ENCODE assay signal across 25 cellular contexts in the genomic region with DNA sequence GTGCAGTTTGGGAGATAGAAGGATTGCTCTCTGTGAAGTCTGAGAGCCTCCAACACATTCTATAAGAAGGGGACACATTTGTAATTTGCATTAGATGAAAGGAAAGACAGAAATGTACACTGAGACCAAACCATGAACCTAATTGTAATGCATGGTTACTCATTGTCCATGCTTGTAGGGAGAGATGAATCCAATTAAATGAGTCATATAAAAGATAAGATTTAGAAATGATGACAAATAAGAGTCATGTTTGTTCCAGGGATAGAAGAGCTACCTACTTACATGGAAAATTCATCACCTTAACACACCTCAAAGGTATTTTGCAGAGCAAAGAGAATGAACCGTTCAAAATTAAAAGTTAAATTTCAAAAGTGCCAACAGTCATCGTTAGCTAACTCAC.
A peak's percentile ranks its signal among the peaks of the same experiment; 100 is the strongest.
DNase-seq lines count a peak whose midpoint lies in the region; ATAC-seq, FAIRE-seq and TF ChIP-seq lines count a peak whose summit lies in the region.
"Had no signal": no experiment of that assay in that cellular context is flagged by ENCODE, and none has a peak within 500 bp of the region (broad histone marks: within the 10 kb centered on the region; RNA-seq: fewer than 3 reads in every experiment).

No MANE protein-coding gene starts in this region.

- TF ChIP-seq CTCF in bronchial epithelial cell (IDR thresholded peaks at IDR 0.05; ENCODE audit: insufficient read depth, low read length, severe bottlenecking): no peak
- no peak for TF ChIP-seq CTCF in uterus (IDR thresholded peaks at IDR 0.05)

- H3K4me1 ChIP-seq in uterus: peaks cover 5 to 10% of the 10 kb centered on the region in 2 donors
- H3K4me1 ChIP-seq: Caco-2 had no signal

- DNase-seq in ELR (ENCODE audit: low read depth) (peak; percentile 31), NCI-H226 (peak; percentile 41), bronchial epithelial cell (ENCODE audit: low read depth) (peak; percentile 67), uterus (no peak), NCI-H510A (lab: John Stamatoyannopoulos, UW) (no peak), medulla oblongata (ENCODE audit: extremely low spot score) (no peak)
- DNase-seq: Caco-2; CD8-positive, alpha-beta T cell; DMS79; Karpas-422; MV-4-11; NCI-H1105; NCI-H1436 treated with DMSO at 0.1 percent for 48 hours; NCI-H187 treated with DMSO at 0.1 percent for 48 hours; NCI-H2171 treated with DMSO at 0.1 percent for 48 hours; NCI-H446 treated with DMSO at 0.1 percent for 48 hours; NCI-H526 treated with DMSO at 0.1 percent for 48 hours; SHP77; SW 1271 had no signal

- no peak overlapping the region for H3K4me3 ChIP-seq in bronchial epithelial cell (ENCODE audit: low read depth, low read length)
- H3K4me3 ChIP-seq in uterus: no peak overlapping the region

- no peaks in the 10 kb centered on the region for H3K9me3 ChIP-seq in uterus
- H3K9me3 ChIP-seq: Caco-2 had no signal

- no peak for TF ChIP-seq POLR2A in uterus (IDR thresholded peaks at IDR 0.05)

- no peaks in the 10 kb centered on the region for H3K36me3 ChIP-seq in bronchial epithelial cell (ENCODE audit: control insufficient read depth, insufficient read depth, low read length)
- H3K36me3 ChIP-seq in uterus: no peaks in the 10 kb centered on the region

- intact Hi-C loops in uterus (cut with DNase I; ENCODE audit: low total_unique reads): no loop called here

- no peaks in the 10 kb centered on the region for H3K27me3 ChIP-seq in bronchial epithelial cell (ENCODE audit: control insufficient read depth, insufficient read depth, low read length)
- H3K27me3 ChIP-seq in uterus: no peaks in the 10 kb centered on the region

- FAIRE-seq in bronchial epithelial cell (lab: Jason Lieb, UNC): no peak
- FAIRE-seq: GM12892 had no signal

- ATAC-seq in HG03342 (IDR thresholded peaks at IDR 0.05; ENCODE audit: unreplicated experiment): no peak
- ATAC-seq: CD8-positive, alpha-beta T cell; HCT116 had no signal

- H3K27ac ChIP-seq in uterus: peak overlapping the region; percentile 16 to 48
- H3K27ac ChIP-seq: C4-2B, HL-60, RWPE1 had no signal

Comparison
In these comparisons a context has a peak if more than half of its experiments do, and no peak if none do; other contexts are left out.
1. DNase-seq: peak in ELR (single experiment), NCI-H226 (single experiment) and bronchial epithelial cell (single experiment); none in uterus (0 of 2), NCI-H510A (single experiment) and medulla oblongata (single experiment).